Comparison of ENCODE assay signal across 8 cellular contexts in the genomic region with DNA sequence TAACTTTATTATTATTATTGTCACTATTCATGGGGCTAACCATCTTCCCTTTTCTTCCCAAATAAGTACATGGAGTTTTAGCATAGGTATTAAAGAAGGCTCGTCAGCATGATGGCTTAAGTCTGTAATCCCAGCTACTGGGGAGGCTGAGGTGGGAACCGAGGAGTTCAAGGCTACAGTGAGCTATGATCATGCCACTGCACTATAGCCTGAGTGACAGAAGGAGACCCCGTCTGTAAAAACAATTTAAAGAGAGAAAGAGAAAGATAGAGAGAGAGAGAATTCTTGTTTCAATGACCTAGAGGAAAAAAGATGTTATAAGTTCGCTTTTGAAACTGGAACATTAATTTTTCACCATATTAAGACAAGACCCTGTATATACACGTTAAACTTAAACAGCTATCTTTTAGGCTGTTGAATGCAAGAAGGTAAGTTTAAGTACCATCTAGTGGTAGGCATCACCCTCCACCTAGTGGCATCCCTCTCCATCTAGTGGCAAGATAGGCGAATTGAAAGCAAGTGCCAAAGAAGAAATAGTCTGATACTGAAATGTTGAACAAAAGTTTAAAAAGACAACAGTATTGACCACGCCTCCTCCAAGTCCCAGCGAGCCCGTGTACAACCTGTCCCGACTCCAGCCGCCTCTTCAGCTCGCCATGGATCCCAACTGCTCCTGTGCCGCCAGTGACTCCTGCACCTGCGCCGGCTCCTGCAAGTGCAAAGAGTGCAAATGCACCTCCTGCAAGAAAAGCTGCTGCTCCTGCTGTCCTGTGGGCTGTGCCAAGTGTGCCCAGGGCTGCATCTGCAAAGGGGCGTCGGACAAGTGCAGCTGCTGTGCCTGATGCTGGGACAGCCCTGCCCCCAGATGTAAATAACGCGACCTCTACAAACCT. TPM values are rescaled to one million over a fixed set of nuclear protein-coding genes. Genes with fewer than 3 reads are reported as not detected.
A peak's percentile ranks its signal among the peaks of the same experiment; 100 is the strongest.
DNase-seq lines count a peak whose midpoint lies in the region; ATAC-seq, FAIRE-seq and TF ChIP-seq lines count a peak whose summit lies in the region.

No MANE protein-coding gene starts in this region.

- peak overlapping the region; percentile 56 for H3K4me3 ChIP-seq in Loucy (ENCODE audit: low read length, poor library complexity, severe bottlenecking)
- no peak overlapping the region for H3K4me3 ChIP-seq in K562
- H3K4me3 ChIP-seq in skeletal muscle satellite cell (ENCODE audit: low read length): peak overlapping the region; percentile 59

- H3K27me3 ChIP-seq in Loucy (ENCODE audit: insufficient read depth, low read length, poor library complexity, severe bottlenecking): no peaks in the 10 kb centered on the region
- no peaks in the 10 kb centered on the region for H3K27me3 ChIP-seq in K562 (ENCODE audit: control insufficient read depth in 2 of 2, insufficient read depth in 2 of 2, low read length in 2 of 2)
- no peaks in the 10 kb centered on the region for H3K27me3 ChIP-seq in skeletal muscle satellite cell (ENCODE audit: control insufficient read depth, insufficient read depth, low read length)

- peak overlapping the region; percentile 81 for H2AFZ ChIP-seq in Loucy (ENCODE audit: low read length)
- H2AFZ ChIP-seq in K562 (ENCODE audit: low read depth, low read length): no peak overlapping the region

- DNase-seq in Right ventricle myocardium superior (peak; percentile 42), Right ventricle myocardium inferior (ENCODE audit: missing footprints) (no peak), HEK293T (ENCODE audit: extremely low spot score) (peak; percentile 55), T-helper 2 cell (peak in 3 of 5 experiments; percentile 7 to 78 (median 46)), K562 (ENCODE audit: extremely low read depth in 1 of 4, low spot score in 3 of 4) (peak; percentile 9 to 30 (median 18)), iPS DF 19.7 (ENCODE audit: low read depth, low spot score) (peak; percentile 47)

- no peaks in the 10 kb centered on the region for H3K36me3 ChIP-seq in Loucy (ENCODE audit: insufficient read depth, low read length)
- H3K36me3 ChIP-seq in K562 (ENCODE audit: control insufficient read depth, insufficient read depth, low read length): no peaks in the 10 kb centered on the region
- H3K36me3 ChIP-seq in skeletal muscle satellite cell (ENCODE audit: insufficient read depth, low read length): no peaks in the 10 kb centered on the region

- peaks cover 4% of the 10 kb centered on the region for H3K4me1 ChIP-seq in Loucy (ENCODE audit: insufficient read depth, low read length, poor library complexity, severe bottlenecking)
- peaks cover 0 to 7% of the 10 kb centered on the region in 2 experiments; a peak in 2 of 5 replicates for H3K4me1 ChIP-seq in K562 (replicated peaks in 1 of 2; ENCODE audit: control insufficient read depth in 2 of 2, insufficient read depth in 2 of 2, low read length in 2 of 2)
- peaks cover 26% of the 10 kb centered on the region for H3K4me1 ChIP-seq in skeletal muscle satellite cell (ENCODE audit: control insufficient read depth, insufficient read depth, low read length)

- no peak for TF ChIP-seq EP300 in K562 (IDR thresholded peaks at IDR 0.05; ENCODE audit: low read length)

- H3K9me3 ChIP-seq in Loucy (ENCODE audit: insufficient read depth, low read depth, low read length) (no peaks in the 10 kb centered on the region), K562 (replicated peaks; ENCODE audit: control insufficient read depth, insufficient read depth, low read depth, low read length) (no peaks in the 10 kb centered on the region), skeletal muscle satellite cell (replicated peaks; ENCODE audit: low read length) (no peaks in the 10 kb centered on the region)

- no peak for TF ChIP-seq POLR2A in K562 (conservative IDR thresholded peaks at IDR 0.05)

- no peaks in the 10 kb centered on the region for H4K20me1 ChIP-seq in Loucy (ENCODE audit: insufficient read depth, low read length, poor library complexity, severe bottlenecking)
- no peaks in the 10 kb centered on the region for H4K20me1 ChIP-seq in K562 (replicated peaks; ENCODE audit: control insufficient read depth, insufficient read depth, low read length)

- H3K9me2 ChIP-seq in Loucy (replicated peaks; ENCODE audit: low read depth, low read length): no peaks in the 10 kb centered on the region

- no peaks in the 10 kb centered on the region for H3K9me1 ChIP-seq in K562 (ENCODE audit: control insufficient read depth, insufficient read depth, low read length)

- TF ChIP-seq RAD21 in K562 (CRISPR knock-in tag; conservative IDR thresholded peaks at IDR 0.05 in 1 of 2, IDR thresholded peaks at IDR 0.05 in 1 of 2): peak; percentile 76 to 79

- no peak overlapping the region for H3K27ac ChIP-seq in K562 (ENCODE audit: extremely low read depth, low read depth, low read length)

- TF ChIP-seq CTCF in Loucy (conservative IDR thresholded peaks at IDR 0.05; ENCODE audit: low read length) (peak; percentile 96), K562 (IDR thresholded peaks at IDR 0.05 in 2 of 3, conservative IDR thresholded peaks at IDR 0.05 in 1 of 3; ENCODE audit: insufficient read depth in 2 of 3, low read depth in 1 of 3, low read length in 3 of 3) (peak; percentile 59 to 92 (median 86))

- 19% methylated on average over 19 of the region's 19 CpGs for WGBS in K562 (ENCODE audit: insufficient coverage, low coverage, missing lambda C conversion rate)

- in situ Hi-C loops in K562 (cut with MboI): no loop called here

- BruUV-seq in K562 (replicated peaks; lab: Mats Ljungman, UMichigan): no TSS peak

- intact Hi-C loops in Right ventricle myocardium superior (cut with DNase I): loop anchor here (2.0 kb wide), 1 partner anchor 105 kb away; no protein-coding TSS in a partner anchor
- intact Hi-C loops in Right ventricle myocardium inferior (cut with DNase I): loop anchor here (1.0 kb wide), 1 partner anchor 105 kb away; no protein-coding TSS in a partner anchor
- intact Hi-C loops in K562 (cut with micrococcal nuclease): loop anchor here (1.0 to 10.0 kb wide), 3 partner anchors 105 to 388 kb away; no protein-coding TSS in a partner anchor

- ATAC-seq in Right ventricle myocardium superior (ENCODE audit: poor library complexity) (peak; percentile 65), Right ventricle myocardium inferior (no peak), K562 (peak; percentile 79)

- peak; percentile 35 for FAIRE-seq in K562 (lab: Jason Lieb, UNC)

- H3K9ac ChIP-seq in Loucy (ENCODE audit: low read depth, low read length, poor library complexity, severe bottlenecking) (no peak overlapping the region), K562 (ENCODE audit: insufficient read depth in 1 of 2, low read depth in 2 of 2, low read length in 2 of 2) (0 out of 4 replicates have a peak overlapping the region, but pooled peaks of 1 of the 2 experiments have one; percentile 64), skeletal muscle satellite cell (ENCODE audit: low read depth, low read length) (no peak overlapping the region)

- H3K4me2 ChIP-seq in Loucy (ENCODE audit: low read depth, low read length, poor library complexity, severe bottlenecking) (peak overlapping the region; percentile 70), K562 (ENCODE audit: insufficient read depth, low read length) (no peak overlapping the region; the same call in 1 of the 2 replicates), skeletal muscle satellite cell (ENCODE audit: low read length) (peak overlapping the region; percentile 79)

- POLR2A ChIA-PET in HEK293T (lab: Yijun Ruan, JAX): no interaction called here
- POLR2A ChIA-PET in K562 (lab: Yijun Ruan, JAX): interaction anchor here (0.8 kb wide), 1 partner anchor 14 kb away, joined by 3 read pairs; no protein-coding TSS in a partner anchor

- H3K79me2 ChIP-seq in Loucy (ENCODE audit: insufficient read depth, low read length) (no peaks in the 10 kb centered on the region), K562 (ENCODE audit: control insufficient read depth, insufficient read depth, low read length) (no peaks in the 10 kb centered on the region)

- CTCF ChIA-PET in HEK293T (lab: Yijun Ruan, JAX) (interaction anchor here (0.6 to 1.0 kb wide), 6 partner anchors 29 to 117 kb away, joined by 3 to 6 read pairs (median 3); no protein-coding TSS in a partner anchor), K562 (lab: Yijun Ruan, JAX; ENCODE audit: low intra/inter-chr PET ratio) (interaction anchor here (0.7 to 1.2 kb wide), 2 partner anchors 104 kb away, joined by 5 read pairs; no protein-coding TSS in a partner anchor)

- H3F3A ChIP-seq in Loucy (ENCODE audit: low read depth): no peaks in the 10 kb centered on the region

RNA-seq across cellular contexts. Expression of a gene that starts 26.0 kb away (rescaled TPM):
- 50.0 TPM for total RNA-seq in Right ventricle myocardium superior
- 52.0 TPM for total RNA-seq in Right ventricle myocardium inferior
- 52.5 and 164 TPM in 2 replicates for total RNA-seq in K562 (2011; cell fraction: chromatin; rRNA removed; ENCODE audit: low replicate concordance)
- 19.7 and 44.0 TPM in 2 replicates for total RNA-seq in K562 (2011; cell fraction: nucleolus; rRNA removed)
- total RNA-seq in K562 (2011; cell fraction: nucleoplasm; rRNA removed): 45.7 and 51.4 TPM in 2 replicates
- total RNA-seq in K562 (2014; rRNA removed): 41.1 and 48.5 TPM in 2 replicates
- 56.4 and 65.1 TPM in 2 replicates for total RNA-seq in K562 (2014; rRNA removed; fragmentation: Illumina TruSeq; extraction: Trizol)
- 54.3 and 54.8 TPM in 2 replicates for total RNA-seq in K562 (2015; rRNA removed; fragmentation: Illumina TruSeq; extraction: Trizol)
- total RNA-seq in K562 (2021): 41.0 and 51.7 TPM in 2 replicates
- 52.1 and 55.7 TPM in 2 replicates for polyA plus RNA-seq in K562 (2011; rRNA removed)
- 13.6 and 20.9 TPM in 2 replicates for polyA plus RNA-seq in K562 (2011; cell fraction: cytosol; rRNA removed)
- polyA plus RNA-seq in K562 (2011; cell fraction: nucleus; rRNA removed): 85.3 and 116 TPM in 2 replicates
- 30.7 and 55.3 TPM in 2 replicates for polyA plus RNA-seq in K562 (2012)
- 57.2 and 65.4 TPM in 2 replicates for polyA plus RNA-seq in K562 (2014; fragmentation: Illumina TruSeq; extraction: Trizol)
- 10 to 100 TPM in 1 of 2 experiments, 1 to 10 TPM in 1; 9.8 to 15.8 TPM for polyA plus RNA-seq in K562 (2014; fragmentation: Nextera tagmentation; extraction: Ambion mirVana)
- polyA plus RNA-seq in K562 (2014; rRNA removed): 42.3 and 51.7 TPM in 2 replicates
- 95.4 and 105 TPM in 2 replicates for polyA minus RNA-seq in K562 (2011; rRNA and poly(A)+ RNA removed)
- 10.5 and 18.8 TPM in 2 replicates for polyA minus RNA-seq in K562 (2011; cell fraction: cytosol; rRNA and poly(A)+ RNA removed)
- polyA minus RNA-seq in K562 (2011; cell fraction: nucleus; rRNA and poly(A)+ RNA removed): 59.4 and 137 TPM in 2 replicates
- 22.1 and 29.3 TPM in 2 replicates for total RNA-seq in skeletal muscle satellite cell (2012; rRNA removed)
